In genomic region chr11:66288866-66289547, GRCh38 we compare ENCODE assay signal across 8 cellular contexts.
DNase-seq lines count a peak whose midpoint lies in the region; ATAC-seq and TF ChIP-seq lines count a peak whose summit lies in the region.

TSS of gene YIF1A (minus strand) at chr11:66289143. CDS start at chr11:66288985, 158 bp downstream.

- H3K9me3 Mint-ChIP-seq in activated naive CD4-positive, alpha-beta T cell treated with anti-CD3 and anti-CD28 coated beads, Interleukin-2, amount 50 U/mL, for 24 hours, result no peaks in the 10 kb centered on the region

- H3K4me3 ChIP-seq in GM06990 (replicated peaks; ENCODE audit: low read depth, low read length), result peak within 1 kb of the TSS; percentile 71

- H3K27me3 ChIP-seq in GM06990 (replicated peaks; ENCODE audit: control insufficient read depth, insufficient read depth, low read length), result peaks cover 1% of the 10 kb centered on the region

- H3K27ac Mint-ChIP-seq in activated naive CD4-positive, alpha-beta T cell treated with anti-CD3 and anti-CD28 coated beads, Interleukin-2, amount 50 U/mL, for 24 hours, result peak within 1 kb of the TSS; percentile 92

- peak; percentile 86 for ATAC-seq in HG02588 (IDR thresholded peaks at IDR 0.05; ENCODE audit: unreplicated experiment)
- ATAC-seq in SK-N-SH treated with all-trans-retinoic acid at 6 μM for 48 hours, result peak; percentile 94

- no peaks in the 10 kb centered on the region for H3K36me3 Mint-ChIP-seq in activated naive CD4-positive, alpha-beta T cell treated with anti-CD3 and anti-CD28 coated beads, Interleukin-2, amount 50 U/mL, for 24 hours

- peaks cover 12% of the 10 kb centered on the region for H3K36me3 ChIP-seq in GM06990 (ENCODE audit: control insufficient read depth, insufficient read depth, low read length)

- peak within 1 kb of the TSS; percentile 95 for H3K4me3 Mint-ChIP-seq in activated naive CD4-positive, alpha-beta T cell treated with anti-CD3 and anti-CD28 coated beads, Interleukin-2, amount 50 U/mL, for 24 hours

- peaks cover 36% of the 10 kb centered on the region for H3K4me1 Mint-ChIP-seq in activated naive CD4-positive, alpha-beta T cell treated with anti-CD3 and anti-CD28 coated beads, Interleukin-2, amount 50 U/mL, for 24 hours

- peaks cover 10% of the 10 kb centered on the region for H3K27me3 Mint-ChIP-seq in activated naive CD4-positive, alpha-beta T cell treated with anti-CD3 and anti-CD28 coated beads, Interleukin-2, amount 50 U/mL, for 24 hours

- TF ChIP-seq CTCF in GM06990 (IDR thresholded peaks at IDR 0.05; ENCODE audit: insufficient read depth, low read length, poor library complexity, severe bottlenecking), result peak; percentile 9

- DNase-seq in GM06990 (ENCODE audit: extremely low read depth, insufficient read length) (peak; percentile 98), NCI-H1092 (lab: John Stamatoyannopoulos, UW) (peak; percentile 100), germinal center (ENCODE audit: low spot score) (peak; percentile 100), non-pigmented ciliary epithelial cell (ENCODE audit: low read depth) (peak; percentile 99), superior temporal gyrus (ENCODE audit: extremely low spot score) (peak; percentile 99)

TF ChIP-seq in SK-N-SH treated with all-trans-retinoic acid at 6 μM for 48 hours, 23 proteins besides CTCF, POLR2A, EP300 and RAD21:
- TF ChIP-seq ZNF70 (CRISPR knock-in tag; IDR thresholded peaks at IDR 0.05), result no peak
- TF ChIP-seq ZC3H10 (CRISPR knock-in tag; IDR thresholded peaks at IDR 0.05), result peak; percentile 6; the same call in 1 of the 2 replicates

Comparison
In these comparisons a context has a peak if more than half of its experiments do, and no peak if none do; other contexts are left out.
1. Peak in every context shown above with its lines: DNase-seq, ATAC-seq and H3K4me3 ChIP-seq.